7 cellular contexts compared by ENCODE assay signal in the genomic region with DNA sequence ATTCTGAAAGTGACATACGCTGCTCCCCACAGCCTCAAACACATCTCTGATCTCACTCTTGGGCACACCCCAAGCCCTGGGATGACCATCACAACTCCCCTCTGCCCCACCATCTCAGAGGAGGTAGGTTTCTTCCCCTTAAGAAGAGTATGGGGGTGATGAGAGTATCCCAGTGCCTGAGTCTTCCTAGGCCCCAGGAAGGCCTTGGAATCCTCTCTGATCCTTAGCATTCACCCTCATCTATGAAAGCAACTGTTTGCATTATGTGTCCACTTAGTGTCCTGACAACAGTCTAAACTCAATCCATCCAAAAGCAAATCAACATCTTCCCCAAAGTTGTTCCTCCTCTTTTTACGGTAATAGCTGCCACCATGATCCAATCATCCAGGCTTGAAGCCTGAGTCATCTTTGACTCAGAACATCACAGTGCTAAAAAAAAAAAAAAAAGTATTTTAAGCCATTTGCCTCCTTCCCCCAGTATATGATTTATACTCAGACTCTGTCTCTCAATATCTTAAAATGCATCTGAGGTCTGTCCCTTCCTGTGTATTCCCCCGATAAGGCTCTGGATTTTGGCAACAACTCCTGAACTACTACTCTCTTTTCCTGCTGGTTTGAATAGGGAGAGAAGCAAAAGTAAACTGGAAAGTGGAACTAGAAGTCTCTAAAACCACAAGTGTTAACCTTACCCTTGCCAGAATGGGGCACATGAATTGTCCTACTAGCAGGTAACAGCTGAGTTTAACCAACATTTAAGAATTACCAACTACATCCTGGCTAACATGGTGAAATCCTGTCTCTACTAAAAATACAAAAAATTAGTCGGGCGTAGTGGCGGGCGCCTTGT. TPM values are rescaled to one million over a fixed set of nuclear protein-coding genes. Genes with fewer than 3 reads are reported as not detected.
DNase-seq lines count a peak whose midpoint lies in the region; ATAC-seq and TF ChIP-seq lines count a peak whose summit lies in the region.

No MANE protein-coding gene starts in this region.

- H3K27ac ChIP-seq in colonic mucosa: peak overlapping the region; percentile 59

- intact Hi-C loops in colonic mucosa (cut with DNase I): no loop called here
- intact Hi-C loops in natural killer cell (cut with micrococcal nuclease): no loop called here

- no peak overlapping the region for H3K9ac ChIP-seq in colonic mucosa (ENCODE audit: low read depth in 2 of 2, low read length in 2 of 2)

- H3K9me3 Mint-ChIP-seq in natural killer cell: no peaks in the 10 kb centered on the region

- TF ChIP-seq CTCF in colonic mucosa (IDR thresholded peaks at IDR 0.05) (no peak), natural killer cell (IDR thresholded peaks at IDR 0.05) (no peak)

- H3K9me3 ChIP-seq in colonic mucosa: no peaks in the 10 kb centered on the region

- no peaks in the 10 kb centered on the region for H3K27me3 ChIP-seq in colonic mucosa

- no peaks in the 10 kb centered on the region for H3K4me1 ChIP-seq in colonic mucosa

- H3K27me3 Mint-ChIP-seq in natural killer cell (ENCODE audit: low read depth in 2 of 2): peaks cover 0 to 1% of the 10 kb centered on the region in 2 donors

- DNase-seq in NCI-H226: peak; percentile 40
- DNase-seq in colonic mucosa: no peak
- DNase-seq in natural killer cell: no peak
- no peak for DNase-seq in NCI-H1694 (lab: John Stamatoyannopoulos, UW)
- no peak for DNase-seq in DMS 273 (lab: John Stamatoyannopoulos, UW; ENCODE audit: unreplicated experiment)

- peak overlapping the region; percentile 61 for H3K4me3 Mint-ChIP-seq in natural killer cell

- no peaks in the 10 kb centered on the region for H3K36me3 ChIP-seq in colonic mucosa

- ATAC-seq in GM18858 (IDR thresholded peaks at IDR 0.05; ENCODE audit: unreplicated experiment): peak; percentile 24
- ATAC-seq in HG02571 (IDR thresholded peaks at IDR 0.05; ENCODE audit: unreplicated experiment): peak; percentile 30
- ATAC-seq in natural killer cell: peak in 2 of 3 donors; percentile 20 to 26

- H3K36me3 Mint-ChIP-seq in natural killer cell: no peaks in the 10 kb centered on the region

- H3K27ac Mint-ChIP-seq in natural killer cell: peak overlapping the region; percentile 37 to 39

- H3K4me1 Mint-ChIP-seq in natural killer cell: peaks cover 11 to 15% of the 10 kb centered on the region in 2 donors

- no peak overlapping the region for H3K4me3 ChIP-seq in colonic mucosa

RNA-seq across cellular contexts. Expression of a gene that starts 22.5 kb away (rescaled TPM):
- total RNA-seq in colonic mucosa (10 to 100 TPM in 1 of 2 donors, 1 to 10 TPM in 1; 1.3 to 26.3 TPM), natural killer cell (1 to 10 TPM; 6.2 to 8.0 (median 7.9) TPM)

RNA-seq across cellular contexts. Expression of a gene that starts 39.3 kb away (rescaled TPM):
- total RNA-seq in colonic mucosa: 10 to 100 TPM; 53.5 to 64.5 TPM
- total RNA-seq in natural killer cell: 10 to 100 TPM; 35.6 to 44.8 (median 40.6) TPM

RNA-seq across cellular contexts. Expression of a gene that starts 40.2 kb away (rescaled TPM):
- total RNA-seq in colonic mucosa (1 to 10 TPM in 1 of 2 donors, under 1 TPM in 1; 0.58 to 1.3 TPM), natural killer cell (under 1 TPM in 2 of 3 donors, not detected in 1; 0.20 to 0.34 TPM)

RNA-seq across cellular contexts. Expression of a gene that starts 58.6 kb away (rescaled TPM):
- total RNA-seq in colonic mucosa (1 to 10 TPM; 2.0 to 3.3 TPM), natural killer cell (1 to 10 TPM; 3.8 to 6.2 (median 4.5) TPM)
